8 cellular contexts compared by ENCODE assay signal in the genomic region with DNA sequence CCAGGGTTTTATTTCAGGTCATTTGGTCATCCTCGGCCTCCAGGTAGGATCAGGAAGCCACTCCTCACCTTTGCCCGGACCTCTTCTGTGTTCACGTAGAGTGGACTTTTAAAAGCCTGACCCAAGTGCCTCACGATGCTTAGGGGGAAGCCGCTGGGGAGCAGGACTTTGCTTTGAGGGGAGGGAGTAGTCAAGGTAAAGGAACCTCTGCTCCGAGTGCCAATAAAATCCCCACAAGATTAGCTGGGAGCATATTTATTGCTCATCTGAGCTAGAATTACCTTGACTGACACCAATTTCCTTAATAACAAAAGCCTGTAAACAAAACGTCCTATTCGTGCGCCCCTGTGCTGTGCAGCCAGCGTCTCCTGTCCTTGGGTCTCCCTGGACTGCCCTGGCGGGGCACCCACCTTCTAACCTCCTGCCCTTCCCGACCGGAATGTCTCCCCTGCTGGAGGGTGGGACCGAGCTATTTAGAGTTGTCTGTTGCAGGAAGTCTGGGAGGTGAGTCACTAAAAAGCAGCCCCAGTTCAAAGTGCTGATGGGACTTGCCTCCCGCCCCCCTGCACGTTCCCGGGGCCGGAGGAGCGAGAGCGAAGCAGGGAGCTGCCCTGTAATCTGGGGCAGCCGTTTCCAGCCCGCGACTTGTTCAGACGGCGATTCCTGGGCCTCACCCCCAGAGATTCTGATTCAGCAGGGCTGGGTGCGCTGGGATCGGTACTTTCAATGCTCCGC. TPM values are rescaled to one million over a fixed set of nuclear protein-coding genes. Genes with fewer than 3 reads are reported as not detected.
A peak's percentile ranks its signal among the peaks of the same experiment; 100 is the strongest.
DNase-seq lines count a peak whose midpoint lies in the region; ATAC-seq and TF ChIP-seq lines count a peak whose summit lies in the region.

No MANE protein-coding gene starts in this region.

- peaks cover 9% of the 10 kb centered on the region for H3K4me1 Mint-ChIP-seq in Caco-2 (ENCODE audit: low read depth, unreplicated experiment)

- H3K9me3 Mint-ChIP-seq in Caco-2 (ENCODE audit: unreplicated experiment) = no peaks in the 10 kb centered on the region

- DNase-seq in Caco-2 (peak; percentile 82 to 90), LoVo (ENCODE audit: low spot score) (peak; percentile 88), ecto neural progenitor cell (ENCODE audit: low spot score) (peak; percentile 76), medulla oblongata (ENCODE audit: extremely low spot score) (peak; percentile 52)
- peak; percentile 38 to 45 for DNase-seq in activated CD4-positive, alpha-beta T cell treated with anti-CD3 and anti-CD28 coated beads, Interleukin-2, amount 50 U/mL, for 4 hours
- DNase-seq in stimulated activated CD4-positive, alpha-beta T cell treated with anti-CD3 and anti-CD28 coated beads, TNF-alpha, amount 100 ng/mL, for 4 hours (ENCODE audit: low read depth in 3 of 3) = peak; percentile 32 to 42 (median 34)

- CTCF ChIA-PET in Caco-2 (lab: Charles Lee) = interaction anchor here (0.6 to 2.0 kb wide), 10 partner anchors 14 to 342 kb away, joined by 3 to 8 read pairs (median 3); no protein-coding TSS in a partner anchor

- H3K4me3 ChIP-seq in Caco-2 (ENCODE audit: low read depth, low read length) = peak overlapping the region; percentile 89

- peaks cover 41% of the 10 kb centered on the region for H3K36me3 Mint-ChIP-seq in Caco-2 (ENCODE audit: insufficient read depth, unreplicated experiment)

- H3K36me3 ChIP-seq in Caco-2 (ENCODE audit: control insufficient read depth, insufficient read depth, low read length) = no peaks in the 10 kb centered on the region

- peaks cover 13% of the 10 kb centered on the region for H3K4me1 ChIP-seq in Caco-2

- no peak for TF ChIP-seq CTCF in Caco-2 (IDR thresholded peaks at IDR 0.05; ENCODE audit: insufficient read depth in 1 of 2, low read depth in 1 of 2, low read length in 1 of 2, severe bottlenecking in 1 of 2, unreplicated experiment in 1 of 2)

- ATAC-seq in HG02973 (IDR thresholded peaks at IDR 0.05; ENCODE audit: unreplicated experiment) (no peak), HG02938 (IDR thresholded peaks at IDR 0.05; ENCODE audit: unreplicated experiment) (no peak)

- no peaks in the 10 kb centered on the region for H3K27me3 ChIP-seq in Caco-2 (replicated peaks; ENCODE audit: control insufficient read depth, insufficient read depth, low read length)

- BruUV-seq in Caco-2 (replicated peaks; lab: Mats Ljungman, UMichigan) = TSS peak; percentile 3

- H3K9me3 ChIP-seq in Caco-2 = no peaks in the 10 kb centered on the region

- no peaks in the 10 kb centered on the region for H3K27me3 Mint-ChIP-seq in Caco-2 (ENCODE audit: insufficient read depth, unreplicated experiment)

- intact Hi-C loops in Caco-2 (cut with micrococcal nuclease; ENCODE audit: unreplicated experiment) = loop anchor here (1.0 to 5.0 kb wide), 8 partner anchors 18 to 347 kb away; no protein-coding TSS in a partner anchor

- peak overlapping the region; percentile 96 for H3K27ac Mint-ChIP-seq in Caco-2 (ENCODE audit: unreplicated experiment)

- peak overlapping the region; percentile 93 for H3K4me3 Mint-ChIP-seq in Caco-2 (ENCODE audit: unreplicated experiment)

- POLR2A ChIA-PET in Caco-2 (lab: Charles Lee) = interaction anchor here (0.7 to 1.2 kb wide), 3 partner anchors 28 to 263 kb away, joined by 3 to 5 read pairs (median 3); no protein-coding TSS in a partner anchor

RNA-seq across cellular contexts. Expression of a gene that starts 0.8 kb away (rescaled TPM):
- total RNA-seq in Caco-2 (2022) = 59.4 and 64.6 TPM in 2 replicates

RNA-seq across cellular contexts. Expression of a gene that starts 25.1 kb away (rescaled TPM):
- not detected in 2 replicates for total RNA-seq in Caco-2 (2022)

Comparison
In these comparisons a context has a peak if more than half of its experiments do, and no peak if none do; other contexts are left out.
1. DNase-seq: peak in every context shown above with its lines; median percentile 88 in LoVo; 86 in Caco-2; 76 in ecto neural progenitor cell; 52 in medulla oblongata; 42 in activated CD4-positive, alpha-beta T cell treated with anti-CD3 and anti-CD28 coated beads, Interleukin-2, amount 50 U/mL, for 4 hours; 34 in stimulated activated CD4-positive, alpha-beta T cell treated with anti-CD3 and anti-CD28 coated beads, TNF-alpha, amount 100 ng/mL, for 4 hours.